8 cellular contexts compared by ENCODE assay signal in genomic region chr6:43951063-43951755, GRCh38.
DNase-seq lines count a peak whose midpoint lies in the region; ATAC-seq, FAIRE-seq and TF ChIP-seq lines count a peak whose summit lies in the region.

No MANE protein-coding gene starts in this region.

- no peaks in the 10 kb centered on the region for H3K27me3 ChIP-seq in OCI-LY3 (ENCODE audit: low read depth, low read length)

- no peaks in the 10 kb centered on the region for H3K4me1 ChIP-seq in OCI-LY3 (ENCODE audit: low read length)

- H3K4me3 ChIP-seq in OCI-LY3 (ENCODE audit: low read length): no peak overlapping the region

- TF ChIP-seq CTCF in OCI-LY3 (IDR thresholded peaks at IDR 0.05; ENCODE audit: low read depth, low read length) (peak; percentile 48), nephron (IDR thresholded peaks at IDR 0.05; ENCODE audit: unreplicated experiment in 3 of 3) (peak; percentile 51 to 75 (median 53))

- H3K9me3 ChIP-seq in OCI-LY3 (ENCODE audit: insufficient read depth, low read length): 0 out of 2 replicates have a peak, but pooled peaks cover under 1% of the 10 kb centered on the region

- H3K9me3 Mint-ChIP-seq in nephron: peaks cover 7% of the 10 kb centered on the region

- TF ChIP-seq POLR2A in erythroblast (IDR thresholded peaks at IDR 0.05; ENCODE audit: low read length): no peak

- FAIRE-seq in frontal cortex (lab: Jason Lieb, UNC): no peak

- ATAC-seq in GM18868 (IDR thresholded peaks at IDR 0.05; ENCODE audit: unreplicated experiment): no peak

- H3K27me3 Mint-ChIP-seq in nephron (ENCODE audit: low read depth): peaks cover 12% of the 10 kb centered on the region

- DNase-seq in activated CD8-positive, alpha-beta memory T cell treated with anti-CD3 and anti-CD28 coated beads for 24 hours: peak; percentile 55
- no peak for DNase-seq in activated CD8-positive, alpha-beta memory T cell treated with anti-CD3 and anti-CD28 coated beads, Interleukin-2, amount 50 U/mL, for 4 hours
- DNase-seq in erythroblast (lab: John Stamatoyannopoulos, UW) (peak; percentile 83), putamen (ENCODE audit: low spot score) (no peak), frontal cortex (ENCODE audit: low spot score in 2 of 2) (no peak)

- H3K4me3 Mint-ChIP-seq in nephron: no peak overlapping the region

- H3K36me3 ChIP-seq in OCI-LY3 (replicated peaks; ENCODE audit: low read depth, low read length): no peaks in the 10 kb centered on the region

- no peaks in the 10 kb centered on the region for H3K79me2 ChIP-seq in OCI-LY3 (ENCODE audit: low read length)

- H3K36me3 Mint-ChIP-seq in nephron (ENCODE audit: low read depth): peaks cover under 1% of the 10 kb centered on the region

- no peak overlapping the region for H3K27ac Mint-ChIP-seq in nephron

- H4K20me1 ChIP-seq in OCI-LY3 (ENCODE audit: insufficient read depth, low read length): no peaks in the 10 kb centered on the region

- no peak overlapping the region for H2AFZ ChIP-seq in OCI-LY3 (ENCODE audit: low read depth, low read length)

- no peak overlapping the region for H3K4me2 ChIP-seq in OCI-LY3 (ENCODE audit: low read length)

- H3K27ac ChIP-seq in OCI-LY3 (ENCODE audit: low read length): no peak overlapping the region

- H3K9ac ChIP-seq in OCI-LY3 (ENCODE audit: low read length): no peak overlapping the region

- no peaks in the 10 kb centered on the region for H3K4me1 Mint-ChIP-seq in nephron

Comparison
In these comparisons a context has a peak if more than half of its experiments do, and no peak if none do; other contexts are left out.
1. DNase-seq: peak in activated CD8-positive, alpha-beta memory T cell treated with anti-CD3 and anti-CD28 coated beads for 24 hours (single experiment) and erythroblast (2 of 2); none in activated CD8-positive, alpha-beta memory T cell treated with anti-CD3 and anti-CD28 coated beads, Interleukin-2, amount 50 U/mL, for 4 hours (single experiment), putamen (single experiment) and frontal cortex (0 of 2).